ENCODE assay signal across 32 cellular contexts in the genomic region with DNA sequence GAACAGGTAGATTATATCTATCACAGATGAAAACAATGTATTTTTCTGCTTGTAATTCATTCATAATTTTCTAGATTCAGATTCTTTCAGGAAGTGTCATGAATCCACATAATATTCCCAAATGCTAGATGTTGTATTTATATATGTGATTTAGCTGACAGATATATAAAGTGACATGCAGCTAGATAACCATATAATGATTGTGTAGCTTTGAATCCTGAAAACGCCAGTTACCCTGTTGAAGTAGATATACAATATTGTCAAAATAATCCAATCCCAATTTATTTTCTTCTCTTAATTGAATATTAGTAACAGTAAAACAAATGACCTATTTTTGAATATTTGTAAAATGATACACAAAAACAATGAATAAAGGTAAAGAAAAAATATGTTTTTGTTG.
DNase-seq lines count a peak whose midpoint lies in the region; ATAC-seq, FAIRE-seq and TF ChIP-seq lines count a peak whose summit lies in the region.
"Had no signal": no experiment of that assay in that cellular context is flagged by ENCODE, and none has a peak within 500 bp of the region (broad histone marks: within the 10 kb centered on the region; RNA-seq: fewer than 3 reads in every experiment).

No MANE protein-coding gene starts in this region.

- peak; percentile 75 for TF ChIP-seq EP300 in neural cell (conservative IDR thresholded peaks at IDR 0.05; ENCODE audit: poor library complexity, severe bottlenecking)

- no peaks in the 10 kb centered on the region for H3K36me3 ChIP-seq in kidney (ENCODE audit: control insufficient read depth in 1 of 2, insufficient read depth in 2 of 2, low read length in 2 of 2)
- no peaks in the 10 kb centered on the region for H3K36me3 ChIP-seq in neural cell (ENCODE audit: insufficient read depth, low read length)
- H3K36me3 ChIP-seq in pancreas: no peaks in the 10 kb centered on the region
- H3K36me3 ChIP-seq in small intestine (ENCODE audit: control insufficient read depth in 2 of 2, insufficient read depth in 2 of 2, low read length in 2 of 2): no peaks in the 10 kb centered on the region
- H3K36me3 ChIP-seq in prostate gland: no peaks in the 10 kb centered on the region
- H3K36me3 ChIP-seq: BE2C; BLaER1; BLaER1 treated with 17β-estradiol and CSF1 and Interleukin-3, amounts not matched to agents 10 nM and 100 nM had no signal

- 75 to 79% methylated on average over 1 of the region's 1 CpG for WGBS in pancreas, 2 donors
- WGBS in small intestine, 3 donors: 71 to 78% (median 74%) methylated on average over 1 of the region's 1 CpG
- 96% methylated on average over 1 of the region's 1 CpG for WGBS in prostate gland

- H3K79me2 ChIP-seq in neural cell (replicated peaks; ENCODE audit: insufficient read depth, low read length): no peaks in the 10 kb centered on the region

- H3K9ac ChIP-seq in kidney (ENCODE audit: low read length in 2 of 2): no peak overlapping the region
- H3K9ac ChIP-seq in neural cell (ENCODE audit: low read length): no peak overlapping the region
- H3K9ac ChIP-seq: BLaER1; BLaER1 treated with 17β-estradiol and CSF1 and Interleukin-3, amounts not matched to agents 10 nM and 100 nM had no signal

- H3K27ac ChIP-seq in kidney (ENCODE audit: low read depth in 2 of 2, low read length in 2 of 2) (no peak overlapping the region), neural cell (ENCODE audit: low read length) (no peak overlapping the region), pancreas (no peak overlapping the region), small intestine (ENCODE audit: low read depth in 1 of 2, low read length in 1 of 2) (no peak overlapping the region), prostate gland (no peak overlapping the region)
- H3K27ac ChIP-seq: 22Rv1; A549; BLaER1; BLaER1 treated with 17β-estradiol and CSF1 and Interleukin-3, amounts not matched to agents 10 nM and 100 nM; C4-2B had no signal

- H3K27me3 ChIP-seq in neural cell (ENCODE audit: insufficient read depth, low read depth, low read length): no peaks in the 10 kb centered on the region
- H3K27me3 ChIP-seq in pancreas: no peaks in the 10 kb centered on the region
- no peaks in the 10 kb centered on the region for H3K27me3 ChIP-seq in small intestine (ENCODE audit: control insufficient read depth in 2 of 2, insufficient read depth in 2 of 2, low read length in 2 of 2)
- H3K27me3 ChIP-seq in prostate gland (replicated peaks; ENCODE audit: insufficient read depth): no peaks in the 10 kb centered on the region
- H3K27me3 ChIP-seq: BE2C; BLaER1; BLaER1 treated with 17β-estradiol and CSF1 and Interleukin-3, amounts not matched to agents 10 nM and 100 nM had no signal

- no peaks in the 10 kb centered on the region for H4K20me1 ChIP-seq in neural cell (ENCODE audit: insufficient read depth)
- H4K20me1 ChIP-seq: BLaER1; BLaER1 treated with 17β-estradiol and CSF1 and Interleukin-3, amounts not matched to agents 10 nM and 100 nM had no signal

- ATAC-seq in pancreas (no peak), GM19395 (IDR thresholded peaks at IDR 0.05; ENCODE audit: unreplicated experiment) (no peak)
- ATAC-seq: A549; CD8-positive, alpha-beta T cell had no signal

- no peaks in the 10 kb centered on the region for H3F3A ChIP-seq in neural cell (ENCODE audit: insufficient read depth, low read length, poor library complexity, severe bottlenecking)

- intact Hi-C loops in kidney (cut with DNase I): no loop called here
- intact Hi-C loops in pancreas (cut with DNase I): no loop called here
- intact Hi-C loops in prostate gland (cut with DNase I): no loop called here

- H3K4me1 ChIP-seq in kidney (ENCODE audit: control insufficient read depth in 1 of 2, insufficient read depth in 1 of 2, low read depth in 1 of 2, low read length in 2 of 2) (no peaks in the 10 kb centered on the region), pancreas (no peaks in the 10 kb centered on the region), small intestine (ENCODE audit: control insufficient read depth in 2 of 2, insufficient read depth in 1 of 2, low read depth in 1 of 2, low read length in 1 of 2) (no peaks in the 10 kb centered on the region), prostate gland (replicated peaks) (no peaks in the 10 kb centered on the region)
- H3K4me1 ChIP-seq: A549; BE2C; BLaER1; BLaER1 treated with 17β-estradiol and CSF1 and Interleukin-3, amounts not matched to agents 10 nM and 100 nM; Caco-2 had no signal

- no peak overlapping the region for H3K4me3 ChIP-seq in kidney (ENCODE audit: low read length in 2 of 2)
- H3K4me3 ChIP-seq in neural cell (ENCODE audit: low read length): no peak overlapping the region
- no peak overlapping the region for H3K4me3 ChIP-seq in pancreas
- no peak overlapping the region for H3K4me3 ChIP-seq in small intestine (ENCODE audit: low read depth in 1 of 2, low read length in 2 of 2)
- no peak overlapping the region for H3K4me3 ChIP-seq in prostate gland
- H3K4me3 ChIP-seq: A549; BLaER1; BLaER1 treated with 17β-estradiol and CSF1 and Interleukin-3, amounts not matched to agents 10 nM and 100 nM had no signal

- no peak for DNase-seq in kidney
- DNase-seq in pancreas: no peak
- no peak for DNase-seq in small intestine
- no peak for DNase-seq in prostate gland (ENCODE audit: low spot score)
- DNase-seq: 8988T; ACHN; AML-193; BE2C; C1 segment of cervical spinal cord; Caco-2; Calu3; CD4-positive, alpha-beta memory T cell; CD4-positive, alpha-beta T cell; CD4-positive, CD25-positive, alpha-beta regulatory T cell; CD8-positive, alpha-beta memory T cell; CD8-positive, alpha-beta T cell; COR-L47; DMS 273 treated with DMSO at 0.1 percent for 48 hours; DMS153; DMS53; DMS79; DMS79 treated with DMSO at 0.1 percent for 48 hours; DND-41; EL had no signal

- TF ChIP-seq CTCF in kidney (IDR thresholded peaks at IDR 0.05; ENCODE audit: borderline replicate concordance, extremely low read depth, insufficient read depth) (no peak), neural cell (IDR thresholded peaks at IDR 0.05; ENCODE audit: poor library complexity, severe bottlenecking) (no peak), pancreas (IDR thresholded peaks at IDR 0.05) (no peak), prostate gland (IDR thresholded peaks at IDR 0.05) (no peak)

- no peaks in the 10 kb centered on the region for H3K9me3 ChIP-seq in kidney (ENCODE audit: control insufficient read depth in 1 of 2, low read length in 2 of 2)
- H3K9me3 ChIP-seq in neural cell (ENCODE audit: low read length): peaks cover 8% of the 10 kb centered on the region
- H3K9me3 ChIP-seq in pancreas: no peaks in the 10 kb centered on the region
- no peaks in the 10 kb centered on the region for H3K9me3 ChIP-seq in small intestine (ENCODE audit: control insufficient read depth, low read depth)
- no peaks in the 10 kb centered on the region for H3K9me3 ChIP-seq in prostate gland
- H3K9me3 ChIP-seq: A549, BE2C, Caco-2 had no signal

- FAIRE-seq in kidney (lab: Jason Lieb, UNC) (peak; percentile 37), pancreas (lab: Jason Lieb, UNC) (peak; percentile 17), small intestine (lab: Jason Lieb, UNC) (no peak)
- FAIRE-seq: A549, D721Med had no signal

- H2AFZ ChIP-seq in neural cell (ENCODE audit: low read depth, low read length): no peak overlapping the region

- no peaks in the 10 kb centered on the region for H3K9me2 ChIP-seq in neural cell (ENCODE audit: insufficient read depth, low read length)

- no peak for TF ChIP-seq RAD21 in neural cell (conservative IDR thresholded peaks at IDR 0.05)

- no peak overlapping the region for H3K4me2 ChIP-seq in neural cell (ENCODE audit: low read length)
- H3K4me2 ChIP-seq: A549; BLaER1; BLaER1 treated with 17β-estradiol and CSF1 and Interleukin-3, amounts not matched to agents 10 nM and 100 nM had no signal

- no peak for TF ChIP-seq POLR2A in prostate gland (IDR thresholded peaks at IDR 0.05)

TF ChIP-seq in neural cell, 6 proteins besides CTCF, POLR2A, EP300 and RAD21:
- TF ChIP-seq MXI1 (conservative IDR thresholded peaks at IDR 0.05; ENCODE audit: poor library complexity, severe bottlenecking): no peak
- TF ChIP-seq, protein P1, sequence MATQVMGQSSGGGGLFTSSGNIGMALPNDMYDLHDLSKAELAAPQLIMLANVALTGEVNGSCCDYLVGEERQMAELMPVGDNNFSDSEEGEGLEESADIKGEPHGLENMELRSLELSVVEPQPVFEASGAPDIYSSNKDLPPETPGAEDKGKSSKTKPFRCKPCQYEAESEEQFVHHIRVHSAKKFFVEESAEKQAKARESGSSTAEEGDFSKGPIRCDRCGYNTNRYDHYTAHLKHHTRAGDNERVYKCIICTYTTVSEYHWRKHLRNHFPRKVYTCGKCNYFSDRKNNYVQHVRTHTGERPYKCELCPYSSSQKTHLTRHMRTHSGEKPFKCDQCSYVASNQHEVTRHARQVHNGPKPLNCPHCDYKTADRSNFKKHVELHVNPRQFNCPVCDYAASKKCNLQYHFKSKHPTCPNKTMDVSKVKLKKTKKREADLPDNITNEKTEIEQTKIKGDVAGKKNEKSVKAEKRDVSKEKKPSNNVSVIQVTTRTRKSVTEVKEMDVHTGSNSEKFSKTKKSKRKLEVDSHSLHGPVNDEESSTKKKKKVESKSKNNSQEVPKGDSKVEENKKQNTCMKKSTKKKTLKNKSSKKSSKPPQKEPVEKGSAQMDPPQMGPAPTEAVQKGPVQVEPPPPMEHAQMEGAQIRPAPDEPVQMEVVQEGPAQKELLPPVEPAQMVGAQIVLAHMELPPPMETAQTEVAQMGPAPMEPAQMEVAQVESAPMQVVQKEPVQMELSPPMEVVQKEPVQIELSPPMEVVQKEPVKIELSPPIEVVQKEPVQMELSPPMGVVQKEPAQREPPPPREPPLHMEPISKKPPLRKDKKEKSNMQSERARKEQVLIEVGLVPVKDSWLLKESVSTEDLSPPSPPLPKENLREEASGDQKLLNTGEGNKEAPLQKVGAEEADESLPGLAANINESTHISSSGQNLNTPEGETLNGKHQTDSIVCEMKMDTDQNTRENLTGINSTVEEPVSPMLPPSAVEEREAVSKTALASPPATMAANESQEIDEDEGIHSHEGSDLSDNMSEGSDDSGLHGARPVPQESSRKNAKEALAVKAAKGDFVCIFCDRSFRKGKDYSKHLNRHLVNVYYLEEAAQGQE (IDR thresholded peaks at IDR 0.05; ENCODE audit: borderline replicate concordance): peak; percentile 72
- peak; percentile 73 for TF ChIP-seq POLR2AphosphoS5 (IDR thresholded peaks at IDR 0.05)
